Comparison of ENCODE assay signal across 8 cellular contexts in the genomic region with DNA sequence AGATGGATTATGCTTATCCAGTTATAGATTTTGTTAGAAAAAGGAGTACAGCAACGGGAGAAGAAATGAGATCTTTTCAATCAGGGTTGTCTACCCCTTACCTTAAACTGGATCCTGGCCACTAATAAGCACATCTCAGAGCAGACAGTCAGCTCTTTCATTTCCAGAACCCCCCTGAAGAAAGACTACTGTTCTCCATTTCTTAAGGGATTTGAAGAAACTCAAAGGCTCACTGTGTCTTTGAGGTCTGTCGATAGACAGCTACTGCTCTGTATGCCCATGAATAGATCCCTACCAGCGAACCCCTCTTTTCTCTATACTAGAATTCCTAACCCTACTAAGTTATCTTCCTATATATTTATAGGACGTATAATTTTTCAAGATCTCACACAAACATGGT. TPM values are rescaled to one million over a fixed set of nuclear protein-coding genes. Genes with fewer than 3 reads are reported as not detected.
DNase-seq lines count a peak whose midpoint lies in the region; ATAC-seq and TF ChIP-seq lines count a peak whose summit lies in the region.

No MANE protein-coding gene starts in this region.

- peak overlapping the region; percentile 35 for H2AFZ ChIP-seq in GM23248

- H3K9ac ChIP-seq in GM23248, result peak overlapping the region; percentile 96

- peaks cover 35% of the 10 kb centered on the region for H3F3A ChIP-seq in GM23248 (ENCODE audit: insufficient read depth)

- H3K4me3 ChIP-seq in GM23248 (peak overlapping the region; percentile 99), skin epidermis (peak overlapping the region; percentile 64 to 96 (median 81))

- H3K9me3 Mint-ChIP-seq in glutamatergic neuron (ENCODE audit: unreplicated experiment), result peaks cover 15% of the 10 kb centered on the region

- ATAC-seq in HG03045 (IDR thresholded peaks at IDR 0.05; ENCODE audit: unreplicated experiment) (no peak), HG03439 (IDR thresholded peaks at IDR 0.05; ENCODE audit: unreplicated experiment) (no peak), GM18868 (IDR thresholded peaks at IDR 0.05; ENCODE audit: unreplicated experiment) (no peak)

- peaks cover 7% of the 10 kb centered on the region for H3K27me3 Mint-ChIP-seq in glutamatergic neuron (ENCODE audit: unreplicated experiment)

- H3K4me3 Mint-ChIP-seq in glutamatergic neuron (ENCODE audit: unreplicated experiment), result peak overlapping the region; percentile 99

- H3K36me3 Mint-ChIP-seq in glutamatergic neuron (ENCODE audit: unreplicated experiment), result peaks cover 13% of the 10 kb centered on the region

- no peak for TF ChIP-seq CTCF in VCaP (conservative IDR thresholded peaks at IDR 0.05)
- no peak for TF ChIP-seq CTCF in glutamatergic neuron (IDR thresholded peaks at IDR 0.05; ENCODE audit: partially characterized antibody, unreplicated experiment)

- peaks cover 4% of the 10 kb centered on the region for H3K4me1 Mint-ChIP-seq in glutamatergic neuron (ENCODE audit: low read depth, unreplicated experiment)

- H3K4me2 ChIP-seq in GM23248 (ENCODE audit: unreplicated experiment), result peak overlapping the region; percentile 100

- DNase-seq in GM23248 (no peak), glutamatergic neuron (no peak), islet precursor cell (no peak)

- H3K27ac ChIP-seq in GM23248 (peak overlapping the region; percentile 98), VCaP (peak overlapping the region; percentile 94), skin epidermis (peak overlapping the region in 20 of 21 experiments; percentile 68 to 97 (median 92))

- peaks cover 45% of the 10 kb centered on the region for H3K4me1 ChIP-seq in GM23248 (ENCODE audit: insufficient read depth)

- WGBS in GM23248 (ENCODE audit: low coverage in 1 of 2, low lambda C conversion rate in 2 of 2, missing lambda C conversion rate in 2 of 2), 2 experiments, result 2 to 5% methylated on average over 4 of the region's 4 CpGs

- peaks cover 84% of the 10 kb centered on the region for H3K79me2 ChIP-seq in GM23248 (ENCODE audit: insufficient read depth)

- H3K27me3 ChIP-seq in GM23248 (replicated peaks; ENCODE audit: insufficient read depth), result no peaks in the 10 kb centered on the region

- H3K36me3 ChIP-seq in GM23248 (ENCODE audit: low read depth), result peaks cover 9% of the 10 kb centered on the region; the same call in 1 of the 2 replicates

- in situ Hi-C loops in GM23248 (cut with MboI), result no loop called here

- no peaks in the 10 kb centered on the region for H4K20me1 ChIP-seq in GM23248 (ENCODE audit: insufficient read depth)

- no peaks in the 10 kb centered on the region for H3K9me2 ChIP-seq in GM23248 (ENCODE audit: insufficient read depth)

- H3K9me3 ChIP-seq in GM23248 (ENCODE audit: low read depth), result no peaks in the 10 kb centered on the region

- peak overlapping the region; percentile 99 for H3K27ac Mint-ChIP-seq in glutamatergic neuron (ENCODE audit: unreplicated experiment)

RNA-seq across cellular contexts. Expression of a gene that starts 1.0 kb away (rescaled TPM):
- 197 and 263 TPM in 2 replicates for total RNA-seq in GM23248 (2014; rRNA removed; shearing (Covaris generic))
- polyA plus RNA-seq in GM23248 (2016; fragmentation: Nextera tagmentation; extraction: Ambion mirVana), result 140 and 154 TPM in 2 replicates
- total RNA-seq in glutamatergic neuron (ENCODE audit: unreplicated experiment), result 32.3 TPM
